1 cellular context compared by ENCODE assay signal in genomic region chr5:96336351-96336985, GRCh38.
TF ChIP-seq lines count a peak whose summit lies in the region.

No MANE protein-coding gene starts in this region.

TF ChIP-seq in HepG2, 621 proteins besides CTCF, POLR2A, EP300 and RAD21 (continued from another document and continues in another):
- TF ChIP-seq ZBTB40 (IDR thresholded peaks at IDR 0.05) (no peak), ZBTB40 (CRISPR knock-in tag; IDR thresholded peaks at IDR 0.05) (no peak), NCOA2 (CRISPR knock-in tag; IDR thresholded peaks at IDR 0.05) (peak; percentile 13; the same call in 1 of the 2 replicates), ZNF451 (CRISPR knock-in tag; IDR thresholded peaks at IDR 0.05) (no peak), ZNF34 (CRISPR knock-in tag; IDR thresholded peaks at IDR 0.05; ENCODE audit: borderline replicate concordance) (no peak), FOXK1 (CRISPR knock-in tag; IDR thresholded peaks at IDR 0.05; ENCODE audit: borderline replicate concordance, low read depth) (0 out of 2 replicates have a peak, but pooled peaks have one; percentile 25), ZMYM4 (CRISPR knock-in tag; IDR thresholded peaks at IDR 0.05) (peak; percentile 52), TBX2 (CRISPR knock-in tag; IDR thresholded peaks at IDR 0.05; ENCODE audit: borderline replicate concordance) (0 out of 2 replicates have a peak, but pooled peaks have one; percentile 22), ZBED4 (CRISPR knock-in tag; IDR thresholded peaks at IDR 0.05; ENCODE audit: borderline replicate concordance) (0 out of 2 replicates have a peak, but pooled peaks have one; percentile 48), HDAC2 (CRISPR knock-in tag; IDR thresholded peaks at IDR 0.05) (peak; percentile 28; the same call in 1 of the 2 replicates), SOX5 (CRISPR knock-in tag; IDR thresholded peaks at IDR 0.05; ENCODE audit: borderline replicate concordance) (0 out of 2 replicates have a peak, but pooled peaks have one; percentile 43), SMAD3 (CRISPR knock-in tag; IDR thresholded peaks at IDR 0.05) (0 out of 2 replicates have a peak, but pooled peaks have one; percentile 31), NCOA1 (CRISPR knock-in tag; IDR thresholded peaks at IDR 0.05) (no peak), ELF3 (CRISPR knock-in tag; IDR thresholded peaks at IDR 0.05) (peak; percentile 41; the same call in 1 of the 2 replicates), NR2F6 (IDR thresholded peaks at IDR 0.05) (no peak), NR2F6 (CRISPR knock-in tag; IDR thresholded peaks at IDR 0.05) (peak; percentile 24; the same call in 1 of the 2 replicates), TEAD3 (CRISPR knock-in tag; optimal IDR thresholded peaks at IDR 0.05; ENCODE audit: borderline replicate concordance) (peak; percentile 64), ZNF547 (CRISPR knock-in tag; IDR thresholded peaks at IDR 0.05) (no peak), HOMEZ (CRISPR knock-in tag; IDR thresholded peaks at IDR 0.05; ENCODE audit: low read depth) (peak; percentile 78), CREB1 (IDR thresholded peaks at IDR 0.05) (no peak), CREB1 (CRISPR knock-in tag; IDR thresholded peaks at IDR 0.05) (peak; percentile 42; the same call in 1 of the 2 replicates), E2F1 (CRISPR knock-in tag; IDR thresholded peaks at IDR 0.05) (no peak), ARID3A (IDR thresholded peaks at IDR 0.05; ENCODE audit: low read depth, low read length) (peak; percentile 81), HNF1B (CRISPR knock-in tag; IDR thresholded peaks at IDR 0.05) (peak; percentile 43; the same call in 1 of the 2 replicates), POGZ (CRISPR knock-in tag; IDR thresholded peaks at IDR 0.05) (peak; percentile 58), SMARCE1 (IDR thresholded peaks at IDR 0.05; ENCODE audit: borderline replicate concordance) (no peak), CENPX (CRISPR knock-in tag; IDR thresholded peaks at IDR 0.05) (no peak), SOX6 (IDR thresholded peaks at IDR 0.05) (no peak), SOX6 (CRISPR knock-in tag; IDR thresholded peaks at IDR 0.05) (peak; percentile 38; the same call in 1 of the 2 replicates), IKZF5 (CRISPR knock-in tag; IDR thresholded peaks at IDR 0.05) (0 out of 2 replicates have a peak, but pooled peaks have one; percentile 47), MED1 (CRISPR knock-in tag; IDR thresholded peaks at IDR 0.05) (peak; percentile 40; the same call in 1 of the 2 replicates), ZSCAN22 (CRISPR knock-in tag; IDR thresholded peaks at IDR 0.05) (no peak), GATAD1 (CRISPR knock-in tag; IDR thresholded peaks at IDR 0.05) (peak; percentile 24; the same call in 1 of the 2 replicates), REPIN1 (CRISPR knock-in tag; IDR thresholded peaks at IDR 0.05; ENCODE audit: borderline replicate concordance, low read depth) (peak; percentile 28; the same call in 1 of the 2 replicates), FOXP4 (CRISPR knock-in tag; IDR thresholded peaks at IDR 0.05) (peak; percentile 19; the same call in 1 of the 2 replicates), SMC3 (IDR thresholded peaks at IDR 0.05; ENCODE audit: low read length) (peak; percentile 95)
